8 cellular contexts compared by ENCODE assay signal in genomic region chr15:84716036-84716732, GRCh38. TPM values are rescaled to one million over a fixed set of nuclear protein-coding genes. Genes with fewer than 3 reads are reported as not detected.
A peak's percentile ranks its signal among the peaks of the same experiment; 100 is the strongest.
DNase-seq lines count a peak whose midpoint lies in the region; ATAC-seq lines count a peak whose summit lies in the region.

TSS of gene SEC11A (minus strand) at chr15:84716139. CDS start at chr15:84716075, 64 bp downstream.

- no peaks in the 10 kb centered on the region for H3K27me3 Mint-ChIP-seq in CD8-positive, alpha-beta memory T cell

- H3K4me1 ChIP-seq in CD8-positive, alpha-beta memory T cell (ENCODE audit: insufficient read depth, low read length) = peaks cover 40% of the 10 kb centered on the region
- peaks cover 11% of the 10 kb centered on the region for H3K4me1 ChIP-seq in effector memory CD4-positive, alpha-beta T cell (ENCODE audit: control insufficient read depth, insufficient read depth, low read length, poor library complexity, severe bottlenecking)

- POLR2A ChIA-PET in CD8-positive, alpha-beta memory T cell (lab: Charles Lee) = interaction anchor here (0.8 to 4.8 kb wide), 13 partner anchors 9 to 265 kb away, joined by 3 to 75 read pairs (median 4); partner anchors contain the start of genes NMB, WDR73, ZNF592 and ZSCAN2
- POLR2A ChIA-PET in activated CD8-positive, alpha-beta memory T cell treated with anti-CD3 and anti-CD28 coated beads for 36 hours (lab: Charles Lee) = interaction anchor here (0.6 to 3.3 kb wide), 13 partner anchors 14 to 242 kb away, joined by 3 to 52 read pairs (median 4); partner anchors contain the start of genes WDR73 and ZNF592

- no peaks in the 10 kb centered on the region for H3K9me3 Mint-ChIP-seq in CD8-positive, alpha-beta memory T cell

- H3K4me3 ChIP-seq in CD8-positive, alpha-beta memory T cell (ENCODE audit: low read length) = peak within 1 kb of the TSS; percentile 99
- peak within 1 kb of the TSS; percentile 94 for H3K4me3 ChIP-seq in effector memory CD4-positive, alpha-beta T cell (ENCODE audit: insufficient read depth, low read depth, low read length, poor library complexity, severe bottlenecking)

- no peaks in the 10 kb centered on the region for H3K9me3 ChIP-seq in CD8-positive, alpha-beta memory T cell (ENCODE audit: low read length)
- H3K9me3 ChIP-seq in effector memory CD4-positive, alpha-beta T cell (ENCODE audit: control insufficient read depth, low read length) = no peaks in the 10 kb centered on the region

- H3K27me3 ChIP-seq in CD8-positive, alpha-beta memory T cell (ENCODE audit: insufficient read depth, low read length, poor library complexity, severe bottlenecking) = no peaks in the 10 kb centered on the region
- H3K27me3 ChIP-seq in effector memory CD4-positive, alpha-beta T cell (replicated peaks; ENCODE audit: control insufficient read depth, insufficient read depth, low read length, poor library complexity, severe bottlenecking) = no peaks in the 10 kb centered on the region

- ATAC-seq in GM19468 (IDR thresholded peaks at IDR 0.05; ENCODE audit: extremely low read depth, unreplicated experiment) = peak; percentile 87

- CTCF ChIA-PET in CD8-positive, alpha-beta memory T cell (lab: Charles Lee) = interaction anchor here (0.7 to 5.7 kb wide), 15 partner anchors 8 to 118 kb away, joined by 3 to 33 read pairs (median 5); partner anchors contain the start of genes NMB, WDR73 and ZNF592
- CTCF ChIA-PET in activated CD8-positive, alpha-beta memory T cell treated with anti-CD3 and anti-CD28 coated beads for 36 hours (lab: Charles Lee) = interaction anchor here (0.8 to 2.7 kb wide), 7 partner anchors 14 to 36 kb away, joined by 3 to 10 read pairs (median 4); no protein-coding TSS in a partner anchor

- no peaks in the 10 kb centered on the region for H3K36me3 ChIP-seq in CD8-positive, alpha-beta memory T cell (ENCODE audit: insufficient read depth, low read length)
- no peaks in the 10 kb centered on the region for H3K36me3 ChIP-seq in effector memory CD4-positive, alpha-beta T cell (ENCODE audit: control insufficient read depth, insufficient read depth, low read length)

- peak; percentile 88 to 95 (median 89) for DNase-seq in CD8-positive, alpha-beta memory T cell
- DNase-seq in HS-5 (ENCODE audit: low read depth) (peak; percentile 82), medulla oblongata (ENCODE audit: extremely low spot score) (peak; percentile 96)
- peak; percentile 95 for DNase-seq in NK-92 treated with Interleukin-12 subunit alpha and Interleukin-12 subunit beta, amount 100 ng/mL, for 24 hours (lab: John Stamatoyannopoulos, UW)
- peak; percentile 75 to 90 (median 87) for DNase-seq in effector memory CD4-positive, alpha-beta T cell
- DNase-seq in stimulated activated CD8-positive, alpha-beta memory T cell treated with anti-CD3 and anti-CD28 coated beads, Interleukin-12 subunit alpha, Interleukin-12 subunit beta, amount 100 ng/mL, for 1 hour (ENCODE audit: low read depth) = peak; percentile 85

- H3K27ac Mint-ChIP-seq in CD8-positive, alpha-beta memory T cell = peak within 1 kb of the TSS; percentile 93 to 100 (median 96)

- H3K4me1 Mint-ChIP-seq in CD8-positive, alpha-beta memory T cell = peaks cover 38 to 69% (median 60%) of the 10 kb centered on the region in 3 donors

- H3K4me3 Mint-ChIP-seq in CD8-positive, alpha-beta memory T cell = peak within 1 kb of the TSS; percentile 92 to 98 (median 95)

- peak within 1 kb of the TSS; percentile 94 for H3K27ac ChIP-seq in CD8-positive, alpha-beta memory T cell (ENCODE audit: low read depth, low read length)
- H3K27ac ChIP-seq in effector memory CD4-positive, alpha-beta T cell (ENCODE audit: insufficient read depth, low read length, poor library complexity, severe bottlenecking) = peak within 1 kb of the TSS; percentile 86

- H3K36me3 Mint-ChIP-seq in CD8-positive, alpha-beta memory T cell = peaks cover 0 to 30% (median 0%) of the 10 kb centered on the region in 3 donors

RNA-seq across cellular contexts. Expression of gene SEC11A, which starts in this region (rescaled TPM):
- total RNA-seq in CD8-positive, alpha-beta memory T cell = 100 to 1,000 TPM; 132 to 133 TPM
- polyA plus RNA-seq in CD8-positive, alpha-beta memory T cell = 134 TPM
- 100 to 1,000 TPM; 126 to 129 TPM for total RNA-seq in activated CD8-positive, alpha-beta memory T cell treated with anti-CD3 and anti-CD28 coated beads for 36 hours

Comparison
In these comparisons a context has a peak if more than half of its experiments do, and no peak if none do; other contexts are left out.
1. Peak in every context shown above with its lines: DNase-seq, ATAC-seq, H3K4me3 ChIP-seq and H3K27ac ChIP-seq.